9 cellular contexts compared by ENCODE assay signal in the genomic region with DNA sequence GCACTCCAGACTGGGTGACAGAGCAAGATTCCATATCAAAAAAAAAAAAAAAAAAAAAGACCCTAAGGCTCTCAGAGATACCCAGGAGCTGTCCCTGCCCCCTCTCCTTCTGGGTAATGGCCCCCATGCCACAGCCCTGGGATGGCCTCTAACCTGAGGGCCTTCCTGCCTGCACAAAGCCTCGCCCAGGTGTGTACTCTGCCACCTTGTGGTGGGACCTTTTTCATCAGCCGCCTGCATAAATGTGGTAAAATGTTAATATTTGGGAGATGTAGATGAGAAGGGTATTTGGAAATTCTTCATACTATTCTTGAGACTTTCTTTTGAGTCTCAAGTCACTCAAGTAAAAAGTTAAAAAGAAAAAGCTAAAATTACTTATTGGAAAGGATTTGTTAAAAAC. TPM values are rescaled to one million over a fixed set of nuclear protein-coding genes. Genes with fewer than 3 reads are reported as not detected.
A peak's percentile ranks its signal among the peaks of the same experiment; 100 is the strongest.
DNase-seq lines count a peak whose midpoint lies in the region; ATAC-seq, FAIRE-seq and TF ChIP-seq lines count a peak whose summit lies in the region.
"Had no signal": no experiment of that assay in that cellular context is flagged by ENCODE, and none has a peak within 500 bp of the region (broad histone marks: within the 10 kb centered on the region; RNA-seq: fewer than 3 reads in every experiment).

No MANE protein-coding gene starts in this region.

- no peak overlapping the region for H3K4me2 ChIP-seq in GM23338
- no peak overlapping the region for H3K4me2 ChIP-seq in endothelial cell of umbilical vein (ENCODE audit: insufficient read depth, low read length)

- H4K20me1 ChIP-seq in GM23338 (replicated peaks; ENCODE audit: insufficient read depth) (no peaks in the 10 kb centered on the region), endothelial cell of umbilical vein (replicated peaks; ENCODE audit: control insufficient read depth, extremely low read depth, insufficient read depth, low read length) (no peaks in the 10 kb centered on the region)

- H3K36me3 ChIP-seq in BJ (ENCODE audit: control insufficient read depth, insufficient read depth, low read length) (no peaks in the 10 kb centered on the region), GM23338 (ENCODE audit: insufficient read depth) (no peaks in the 10 kb centered on the region), endothelial cell of umbilical vein (ENCODE audit: control insufficient read depth in 2 of 2, extremely low read depth in 1 of 2, insufficient read depth in 2 of 2, low read length in 2 of 2) (no peaks in the 10 kb centered on the region)

- no peaks in the 10 kb centered on the region for H3K27me3 ChIP-seq in BJ (ENCODE audit: control insufficient read depth, insufficient read depth, low read length)
- H3K27me3 ChIP-seq in GM23338 (ENCODE audit: insufficient read depth): no peaks in the 10 kb centered on the region
- H3K27me3 ChIP-seq in endothelial cell of umbilical vein (ENCODE audit: control insufficient read depth in 2 of 2, insufficient read depth in 2 of 2, low read length in 2 of 2): no peaks in the 10 kb centered on the region

- H3F3A ChIP-seq in GM23338 (replicated peaks; ENCODE audit: low read depth): no peaks in the 10 kb centered on the region

- TF ChIP-seq POLR2A in endothelial cell of umbilical vein (IDR thresholded peaks at IDR 0.05; ENCODE audit: low read depth, low read length): no peak

- no peaks in the 10 kb centered on the region for H3K9me3 ChIP-seq in endothelial cell of umbilical vein (replicated peaks; ENCODE audit: control insufficient read depth, insufficient read depth, low read length)

- ATAC-seq in GM23338 (peak; percentile 8; the same call in 2 of the 3 replicates), GM19023 (IDR thresholded peaks at IDR 0.05; ENCODE audit: unreplicated experiment) (no peak)

- DNase-seq in BJ (ENCODE audit: low read depth): no peak
- DNase-seq in GM23338 (ENCODE audit: low spot score): peak; percentile 53
- DNase-seq in UCSD-AML1 (lab: John Stamatoyannopoulos, UW; ENCODE audit: unreplicated experiment): peak; percentile 8
- DNase-seq in endothelial cell of umbilical vein (ENCODE audit: low read depth, low spot score): peak; percentile 16
- peak; percentile 19 for DNase-seq in stimulated activated CD4-positive, alpha-beta T cell treated with anti-CD3 and anti-CD28 coated beads, Interleukin-2, amount 100 ng/mL, for 4 hours (ENCODE audit: low read depth)
- no peak for DNase-seq in kidney glomerular epithelial cell (lab: John Stamatoyannopoulos, UW)
- DNase-seq in SKM-1 treated with dmso at 0.1 percent for 144 hours (lab: John Stamatoyannopoulos, UW; ENCODE audit: unreplicated experiment): no peak

- H3K9me3 Mint-ChIP-seq in GM23338: peaks cover 4% of the 10 kb centered on the region; the same call in 1 of the 3 replicates

- H3K9ac ChIP-seq in endothelial cell of umbilical vein (replicated peaks; ENCODE audit: extremely low read depth, insufficient read depth, low read length): no peak overlapping the region

- CTCF ChIA-PET in BJ (lab: Yijun Ruan, JAX) (interaction anchor here (1.0 to 1.4 kb wide), 2 partner anchors 8 to 15 kb away, joined by 3 to 4 read pairs; no protein-coding TSS in a partner anchor), endothelial cell of umbilical vein (lab: Charles Lee) (interaction anchor here (0.6 to 1.7 kb wide), 3 partner anchors 11 to 59 kb away, joined by 3 to 5 read pairs (median 4); no protein-coding TSS in a partner anchor)

- H3K79me2 ChIP-seq in GM23338 (replicated peaks; ENCODE audit: insufficient read depth) (no peaks in the 10 kb centered on the region), endothelial cell of umbilical vein (ENCODE audit: control insufficient read depth, insufficient read depth, low read length) (no peaks in the 10 kb centered on the region)

- no peak overlapping the region for H3K27ac Mint-ChIP-seq in GM23338

- H3K9me1 ChIP-seq in endothelial cell of umbilical vein (replicated peaks; ENCODE audit: control insufficient read depth, extremely low read depth, insufficient read depth, low read length): no peaks in the 10 kb centered on the region

- H3K27me3 Mint-ChIP-seq in GM23338 (ENCODE audit: insufficient read depth, low read depth, poor library complexity): peaks cover 6% of the 10 kb centered on the region

- peaks cover 12% of the 10 kb centered on the region for H3K4me1 Mint-ChIP-seq in GM23338

- TF ChIP-seq CTCF in BJ (IDR thresholded peaks at IDR 0.05; ENCODE audit: insufficient read depth, low read depth, low read length) (peak; percentile 47), GM23338 (conservative IDR thresholded peaks at IDR 0.05; ENCODE audit: low read depth in 2 of 2) (peak; percentile 83 to 87), endothelial cell of umbilical vein (IDR thresholded peaks at IDR 0.05; ENCODE audit: extremely low read depth in 1 of 2, insufficient read depth in 1 of 2, low read depth in 1 of 2, low read length in 2 of 2) (peak; percentile 37 to 45)

- H3K4me1 ChIP-seq in GM23338 (ENCODE audit: insufficient read depth) (peaks cover 5% of the 10 kb centered on the region; the same call in 1 of the 2 replicates), endothelial cell of umbilical vein (ENCODE audit: control insufficient read depth, extremely low read depth, insufficient read depth, low read length) (peaks cover under 1% of the 10 kb centered on the region)

- H3K27ac ChIP-seq in GM23338 (ENCODE audit: low read depth) (no peak overlapping the region), endothelial cell of umbilical vein (ENCODE audit: insufficient read depth, low read depth, low read length) (no peak overlapping the region)
- H3K27ac ChIP-seq: HL-60 had no signal

- H3K4me3 ChIP-seq in BJ (ENCODE audit: low read depth, low read length) (no peak overlapping the region), GM23338 (no peak overlapping the region), endothelial cell of umbilical vein (replicated peaks in 1 of 3; ENCODE audit: insufficient read depth in 1 of 3, low read depth in 1 of 3, low read length in 3 of 3) (no peak overlapping the region)

- no peak overlapping the region; the same call in 2 of the 3 replicates for H3K4me3 Mint-ChIP-seq in GM23338

- intact Hi-C loops in endothelial cell of umbilical vein (cut with micrococcal nuclease): loop anchor here (2.0 kb wide), 1 partner anchor 47 kb away; a partner anchor contains a TSS

- dilution Hi-C loops in endothelial cell of umbilical vein (cut with MboI; ENCODE audit: extremely low pct_ligation_motif_present, low sequenced_read_pairs): no loop called here

- POLR2A ChIA-PET in BJ (lab: Charles Lee): no interaction called here
- POLR2A ChIA-PET in endothelial cell of umbilical vein (lab: Charles Lee): no interaction called here

- H2AFZ ChIP-seq in GM23338 (no peak overlapping the region), endothelial cell of umbilical vein (ENCODE audit: low read depth, low read length) (no peak overlapping the region)

- no peaks in the 10 kb centered on the region for H3K9me2 ChIP-seq in GM23338 (ENCODE audit: insufficient read depth)

- BruUV-seq in endothelial cell of umbilical vein (replicated peaks; lab: Mats Ljungman, UMichigan): no TSS peak

- no peaks in the 10 kb centered on the region for H3K36me3 Mint-ChIP-seq in GM23338 (ENCODE audit: low read depth)

- FAIRE-seq in endothelial cell of umbilical vein (lab: Jason Lieb, UNC): peak; percentile 66

TF ChIP-seq in GM23338, 12 proteins besides CTCF, POLR2A, EP300 and RAD21 (continues in another document):
- TF ChIP-seq ZNF114 (CRISPR knock-in tag; IDR thresholded peaks at IDR 0.05): no peak
- TF ChIP-seq JUNB (IDR thresholded peaks at IDR 0.05; ENCODE audit: unreplicated experiment): no peak

TF ChIP-seq in endothelial cell of umbilical vein, 7 proteins besides CTCF, POLR2A, EP300 and RAD21:
- TF ChIP-seq GATA2 (IDR thresholded peaks at IDR 0.05; ENCODE audit: insufficient read depth, insufficient read length, low read depth, low read length) (no peak), MYC (IDR thresholded peaks at IDR 0.05; ENCODE audit: low read depth, low read length) (no peak)

RNA-seq across cellular contexts. Expression of a gene that starts 46.3 kb away (rescaled TPM):
- polyA plus RNA-seq in BJ (2011; rRNA removed): 27.2 and 33.0 TPM in 2 replicates
- polyA minus RNA-seq in BJ (2011; rRNA and poly(A)+ RNA removed): 32.0 and 41.2 TPM in 2 replicates
- total RNA-seq in GM23338 (2014; rRNA removed; shearing (Covaris generic)): 26.7 and 31.3 TPM in 2 replicates
- polyA plus RNA-seq in GM23338 (2016; fragmentation: Nextera tagmentation; extraction: Ambion mirVana): 20.0 and 25.2 TPM in 2 replicates
- total RNA-seq in endothelial cell of umbilical vein: 33.2 and 37.1 TPM in 2 replicates
- polyA plus RNA-seq in endothelial cell of umbilical vein: 16.4 TPM in 2 replicates
- polyA plus RNA-seq in endothelial cell of umbilical vein (2011; cell fraction: cytosol; rRNA removed): 17.3 and 20.8 TPM in 2 replicates
- polyA plus RNA-seq in endothelial cell of umbilical vein (2011; cell fraction: nucleus; rRNA removed): 46.5 and 50.9 TPM in 2 replicates
- 21.5 and 22.2 TPM in 2 replicates for polyA plus RNA-seq in endothelial cell of umbilical vein (2012)
- 36.3 and 38.8 TPM in 2 replicates for polyA minus RNA-seq in endothelial cell of umbilical vein
- polyA minus RNA-seq in endothelial cell of umbilical vein (2011; cell fraction: cytosol; rRNA and poly(A)+ RNA removed): 19.4 TPM
- polyA minus RNA-seq in endothelial cell of umbilical vein (2011; cell fraction: nucleus; rRNA and poly(A)+ RNA removed): 55.5 and 68.0 TPM in 2 replicates

RNA-seq across cellular contexts. Expression of a gene that starts 52.8 kb away (rescaled TPM):
- polyA plus RNA-seq in BJ (2011; rRNA removed): not detected in 2 replicates
- polyA minus RNA-seq in BJ (2011; rRNA and poly(A)+ RNA removed): not detected in 2 replicates
- not detected in 2 replicates for total RNA-seq in GM23338 (2014; rRNA removed; shearing (Covaris generic))
- polyA plus RNA-seq in GM23338 (2016; fragmentation: Nextera tagmentation; extraction: Ambion mirVana): 0.31 and 0.33 TPM in 2 replicates
- not detected in 2 replicates for total RNA-seq in endothelial cell of umbilical vein
- polyA plus RNA-seq in endothelial cell of umbilical vein: not detected in 2 replicates
- polyA plus RNA-seq in endothelial cell of umbilical vein (2011; cell fraction: cytosol; rRNA removed): not detected in 2 replicates
- polyA plus RNA-seq in endothelial cell of umbilical vein (2011; cell fraction: nucleus; rRNA removed): not detected in 2 replicates
- polyA plus RNA-seq in endothelial cell of umbilical vein (2012): not detected in 2 replicates
- not detected in 2 replicates for polyA minus RNA-seq in endothelial cell of umbilical vein
- not detected for polyA minus RNA-seq in endothelial cell of umbilical vein (2011; cell fraction: cytosol; rRNA and poly(A)+ RNA removed)
- not detected in 2 replicates for polyA minus RNA-seq in endothelial cell of umbilical vein (2011; cell fraction: nucleus; rRNA and poly(A)+ RNA removed)

Comparison
In these comparisons a context has a peak if more than half of its experiments do, and no peak if none do; other contexts are left out.
1. DNase-seq: peak in GM23338 (single experiment), UCSD-AML1 (single experiment), endothelial cell of umbilical vein (single experiment) and stimulated activated CD4-positive, alpha-beta T cell treated with anti-CD3 and anti-CD28 coated beads, Interleukin-2, amount 100 ng/mL, for 4 hours (single experiment); none in BJ (single experiment), kidney glomerular epithelial cell (single experiment) and SKM-1 treated with dmso at 0.1 percent for 144 hours (single experiment).
2. Peak in every context shown above with its lines, with median percentiles within 50 percentile points of each other: CTCF ChIP-seq.